Comparison of ENCODE assay signal across 9 cellular contexts in genomic region chr10:100993986-100994708, GRCh38. TPM values are rescaled to one million over a fixed set of nuclear protein-coding genes. Genes with fewer than 3 reads are reported as not detected.
DNase-seq lines count a peak whose midpoint lies in the region; ATAC-seq and TF ChIP-seq lines count a peak whose summit lies in the region.
"Had no signal": no experiment of that assay in that cellular context is flagged by ENCODE, and none has a peak within 500 bp of the region (broad histone marks: within the 10 kb centered on the region; RNA-seq: fewer than 3 reads in every experiment).

No MANE protein-coding gene starts in this region.

- no peak for TF ChIP-seq POLR2A in spleen (IDR thresholded peaks at IDR 0.05)

- no peaks in the 10 kb centered on the region for H3K9me3 ChIP-seq in PC-9 (ENCODE audit: insufficient read depth, low read depth)
- H3K9me3 ChIP-seq in spleen: no peaks in the 10 kb centered on the region
- H3K9me3 ChIP-seq: BLaER1 treated with 17β-estradiol and CSF1 and Interleukin-3, amounts not matched to agents 10 nM and 100 nM had no signal

- H3K4me3 ChIP-seq in PC-9 (no peak overlapping the region), spleen (no peak overlapping the region)
- H3K4me3 ChIP-seq: BLaER1 treated with 17β-estradiol and CSF1 and Interleukin-3, amounts not matched to agents 10 nM and 100 nM had no signal

- peaks cover 20% of the 10 kb centered on the region; the same call in 1 of the 2 replicates for H3F3A ChIP-seq in PC-9 (ENCODE audit: insufficient read depth, low read depth)

- no peaks in the 10 kb centered on the region for H4K20me1 ChIP-seq in PC-9 (ENCODE audit: insufficient read depth)

- intact Hi-C loops in PC-9 (cut with micrococcal nuclease; ENCODE audit: unreplicated experiment): loop anchor here (1.0 kb wide), 1 partner anchor 20 kb away; no protein-coding TSS in a partner anchor
- intact Hi-C loops in spleen (cut with DNase I; ENCODE audit: low total_unique reads): no loop called here

- H3K27me3 ChIP-seq in PC-9 (ENCODE audit: insufficient read depth, low read depth) (no peaks in the 10 kb centered on the region), spleen (replicated peaks in 1 of 7) (no peaks in the 10 kb centered on the region)
- H3K27me3 ChIP-seq: BLaER1 treated with 17β-estradiol and CSF1 and Interleukin-3, amounts not matched to agents 10 nM and 100 nM had no signal

- H3K27ac ChIP-seq in PC-9 (no peak overlapping the region), spleen (peak overlapping the region in 1 of 8 donors; percentile 13)

- no TSS peak for BruUV-seq in PC-9 (replicated peaks; lab: Mats Ljungman, UMichigan)

- H3K36me3 ChIP-seq in PC-9 (ENCODE audit: low read depth) (no peaks in the 10 kb centered on the region), spleen (peaks cover 0 to 55% (median 34%) of the 10 kb centered on the region in 6 donors)

- peak; percentile 15 for DNase-seq in NCI-H2107 treated with DMSO at 0.1 percent for 48 hours (lab: John Stamatoyannopoulos, UW; ENCODE audit: unreplicated experiment)
- no peak for DNase-seq in NCI-H2107 (lab: John Stamatoyannopoulos, UW)
- DNase-seq in PC-9: no peak
- peak; percentile 62 for DNase-seq in fibroblast of peridontal ligament (ENCODE audit: extremely low read depth)
- no peak for DNase-seq in spleen
- no peak for DNase-seq in activated CD4-positive, alpha-beta T cell treated with anti-CD3 and anti-CD28 coated beads, Interleukin-2, amount 50 U/mL, for 48 hours
- DNase-seq in stimulated activated naive CD8-positive, alpha-beta T cell treated with anti-CD3 and anti-CD28 coated beads, Interleukin-15, Interleukin-2, amounts not matched to agents 100 U/mL and 50 U/mL, for 24 hours: no peak
- DNase-seq in central memory CD4-positive, alpha-beta T cell: no peak

- no peak overlapping the region for H2AFZ ChIP-seq in PC-9

- WGBS in spleen, 5 donors: 67 to 75% (median 72%) methylated on average over 10 of the region's 10 CpGs

- H3K4me2 ChIP-seq in PC-9: no peak overlapping the region
- H3K4me2 ChIP-seq: BLaER1 treated with 17β-estradiol and CSF1 and Interleukin-3, amounts not matched to agents 10 nM and 100 nM had no signal

- ATAC-seq in stimulated activated naive CD8-positive, alpha-beta T cell treated with anti-CD3 and anti-CD28 coated beads, Interleukin-15, Interleukin-2, amounts not matched to agents 100 U/mL and 50 U/mL, for 24 hours: no peak

- POLR2A ChIA-PET in PC-9 (lab: Charles Lee; ENCODE audit: unreplicated experiment): no interaction called here

- TF ChIP-seq CTCF in PC-9 (conservative IDR thresholded peaks at IDR 0.05) (peak; percentile 65), spleen (IDR thresholded peaks at IDR 0.05 in 8 of 11, conservative IDR thresholded peaks at IDR 0.05 in 3 of 11) (peak in 7 of 11 experiments; percentile 43 to 59 (median 56))

- peaks cover 14% of the 10 kb centered on the region for H3K79me2 ChIP-seq in PC-9 (ENCODE audit: low read depth)

- H3K4me1 ChIP-seq in PC-9 (replicated peaks; ENCODE audit: insufficient read depth) (peaks cover 11% of the 10 kb centered on the region), spleen (peaks cover 17 to 49% (median 35%) of the 10 kb centered on the region in 6 donors)

- no peaks in the 10 kb centered on the region for H3K9me2 ChIP-seq in PC-9 (ENCODE audit: insufficient read depth)

- CTCF ChIA-PET in PC-9 (lab: Charles Lee): no interaction called here

RNA-seq across cellular contexts. Expression of gene LZTS2, which starts 5.5 kb away (rescaled TPM):
- 32.5 and 39.5 TPM in 2 replicates for total RNA-seq in PC-9 (2021)
- 10 to 100 TPM; 40.9 to 76.6 (median 56.9) TPM for total RNA-seq in spleen
- polyA plus RNA-seq in spleen: 10 to 100 TPM; 21.8 to 55.3 (median 25.9) TPM

RNA-seq across cellular contexts. Expression of gene TWNK, which starts 6.8 kb away (rescaled TPM):
- total RNA-seq in PC-9 (2021) (7.5 and 7.9 TPM in 2 replicates), spleen (1 to 10 TPM; 5.6 to 9.4 (median 8.5) TPM)
- polyA plus RNA-seq in spleen: 1 to 10 TPM; 7.4 to 9.9 (median 7.9) TPM

RNA-seq across cellular contexts. Expression of gene MRPL43, which starts 6.8 kb away (rescaled TPM):
- total RNA-seq in PC-9 (2021): 41.0 and 45.7 TPM in 2 replicates
- 10 to 100 TPM; 38.3 to 55.9 (median 48.4) TPM for total RNA-seq in spleen
- polyA plus RNA-seq in spleen: 10 to 100 TPM; 70.4 to 92.4 (median 79.1) TPM

RNA-seq across cellular contexts. Expression of gene SEMA4G, which starts 24.8 kb away (rescaled TPM):
- total RNA-seq in PC-9 (2021) (0.70 and 0.83 TPM in 2 replicates), spleen (1 to 10 TPM in 5 of 7 donors, under 1 TPM in 2; 0.46 to 2.8 (median 1.1) TPM)
- polyA plus RNA-seq in spleen: under 1 TPM; 0.52 to 0.83 (median 0.74) TPM

RNA-seq across cellular contexts. Expression of gene PDZD7, which starts 36.8 kb away (rescaled TPM):
- total RNA-seq in PC-9 (2021) (2.3 and 2.8 TPM in 2 replicates), spleen (1 to 10 TPM in 5 of 7 donors, under 1 TPM in 2; 0.42 to 2.3 (median 1.6) TPM)
- polyA plus RNA-seq in spleen: under 1 TPM; 0.17 to 0.77 (median 0.30) TPM

Comparison
In these comparisons a context has a peak if more than half of its experiments do, and no peak if none do; other contexts are left out.
1. DNase-seq: peak in NCI-H2107 treated with DMSO at 0.1 percent for 48 hours (single experiment) and fibroblast of peridontal ligament (single experiment); none in NCI-H2107 (single experiment), PC-9 (0 of 2), spleen (single experiment), activated CD4-positive, alpha-beta T cell treated with anti-CD3 and anti-CD28 coated beads, Interleukin-2, amount 50 U/mL, for 48 hours (0 of 2), stimulated activated naive CD8-positive, alpha-beta T cell treated with anti-CD3 and anti-CD28 coated beads, Interleukin-15, Interleukin-2, amounts not matched to agents 100 U/mL and 50 U/mL, for 24 hours (single experiment) and central memory CD4-positive, alpha-beta T cell (single experiment).